In genomic region chr1:24383381-24383940, GRCh38 we compare ENCODE assay signal across 21 cellular contexts. TPM values are rescaled to one million over a fixed set of nuclear protein-coding genes. Genes with fewer than 3 reads are reported as not detected.
A peak's percentile ranks its signal among the peaks of the same experiment; 100 is the strongest.
DNase-seq lines count a peak whose midpoint lies in the region; ATAC-seq, FAIRE-seq and TF ChIP-seq lines count a peak whose summit lies in the region.
"Had no signal": no experiment of that assay in that cellular context is flagged by ENCODE, and none has a peak within 500 bp of the region (broad histone marks: within the 10 kb centered on the region; RNA-seq: fewer than 3 reads in every experiment).

No MANE protein-coding gene starts in this region.

- intact Hi-C loops in CD14-positive monocyte (cut with micrococcal nuclease), result no loop called here

- no peaks in the 10 kb centered on the region for H3K9me3 ChIP-seq in HEK293 (ENCODE audit: control insufficient read depth, insufficient read depth, low read depth, low read length)
- H3K9me3 ChIP-seq: tibial artery had no signal

- H3K4me3 ChIP-seq in HEK293 (ENCODE audit: low read depth, low read length), result no peak overlapping the region
- no peak overlapping the region for H3K4me3 ChIP-seq in brain microvascular endothelial cell (ENCODE audit: low read depth, low read length)
- H3K4me3 ChIP-seq: lung, tibial artery had no signal

- peak overlapping the region; percentile 92 to 98 (median 96) for H3K27ac Mint-ChIP-seq in CD14-positive monocyte
- H3K27ac Mint-ChIP-seq: activated naive CD8-positive, alpha-beta T cell; stimulated activated naive CD8-positive, alpha-beta T cell treated with anti-CD3 and anti-CD28 coated beads, Interleukin-15, Interleukin-2, amounts not matched to agents 100 ng/mL and 50 ng/mL, for 24 hours had no signal

- no peak overlapping the region for H3K4me3 Mint-ChIP-seq in CD14-positive monocyte
- H3K4me3 Mint-ChIP-seq: activated naive CD8-positive, alpha-beta T cell; stimulated activated naive CD8-positive, alpha-beta T cell treated with anti-CD3 and anti-CD28 coated beads, Interleukin-15, Interleukin-2, amounts not matched to agents 100 ng/mL and 50 ng/mL, for 24 hours had no signal

- CTCF ChIA-PET in HEK293 (lab: Yijun Ruan, JAX), result interaction anchor here (0.5 to 11.1 kb wide), 7 partner anchors 8 to 536 kb away, joined by 3 to 175 read pairs (median 5); partner anchors contain the start of gene NIPAL3

- peaks cover 30% of the 10 kb centered on the region for H3K4me1 Mint-ChIP-seq in CD14-positive monocyte

- no peaks in the 10 kb centered on the region for H3K4me1 ChIP-seq in HEK293 (ENCODE audit: control insufficient read depth, insufficient read depth, low read length)
- H3K4me1 ChIP-seq: tibial artery had no signal

- DNase-seq in CD14-positive monocyte (ENCODE audit: low spot score), result no peak
- no peak for DNase-seq in brain microvascular endothelial cell
- DNase-seq in mucosa of gallbladder (ENCODE audit: low spot score), result peak; percentile 0
- no peak for DNase-seq in inferior parietal cortex (ENCODE audit: extremely low spot score)
- no peak for DNase-seq in omental fat pad (ENCODE audit: low spot score)
- DNase-seq in hepatic stellate cell (ENCODE audit: low spot score), result no peak
- no peak for DNase-seq in GM19239 (ENCODE audit: insufficient read length, low spot score)
- DNase-seq: activated CD4-positive, alpha-beta T cell treated with anti-CD3 and anti-CD28 coated beads for 1 hour; cerebellar nuclear complex; kidney; NCI-H1105; NCI-H2029 treated with DMSO at 0.1 percent for 48 hours; NCI-H446 treated with DMSO at 0.1 percent for 48 hours; tibial artery had no signal

- POLR2A ChIA-PET in HEK293 (lab: Yijun Ruan, JAX), result no interaction called here

- peaks cover 3 to 12% of the 10 kb centered on the region in 2 donors for H3K36me3 Mint-ChIP-seq in CD14-positive monocyte

- no peaks in the 10 kb centered on the region for H3K27me3 Mint-ChIP-seq in CD14-positive monocyte (ENCODE audit: low read depth in 3 of 3)
- H3K27me3 Mint-ChIP-seq: activated naive CD8-positive, alpha-beta T cell; stimulated activated naive CD8-positive, alpha-beta T cell treated with anti-CD3 and anti-CD28 coated beads, Interleukin-15, Interleukin-2, amounts not matched to agents 100 ng/mL and 50 ng/mL, for 24 hours had no signal

- H3K36me3 ChIP-seq in HEK293 (ENCODE audit: control insufficient read depth in 2 of 2, insufficient read depth in 1 of 2, low read length in 2 of 2), result peaks cover 0 to 72% of the 10 kb centered on the region in 2 experiments; a peak in 1 of 3 replicates
- H3K36me3 ChIP-seq in brain microvascular endothelial cell (replicated peaks), result no peaks in the 10 kb centered on the region

- no peak for TF ChIP-seq CTCF in CD14-positive monocyte (IDR thresholded peaks at IDR 0.05)
- TF ChIP-seq CTCF in HEK293 (tag by site-specific recombination; IDR thresholded peaks at IDR 0.05), result no peak
- no peak for TF ChIP-seq CTCF in brain microvascular endothelial cell (IDR thresholded peaks at IDR 0.05; ENCODE audit: low read depth, low read length, missing control alignments)
- no peak for TF ChIP-seq CTCF in omental fat pad (IDR thresholded peaks at IDR 0.05)

- H3K27me3 ChIP-seq in brain microvascular endothelial cell (replicated peaks), result no peaks in the 10 kb centered on the region

- no peak overlapping the region for H3K27ac ChIP-seq in HEK293 (ENCODE audit: extremely low read depth, low read depth, low read length)
- peak overlapping the region; percentile 40 for H3K27ac ChIP-seq in brain microvascular endothelial cell
- H3K27ac ChIP-seq: tibial artery had no signal

- no peak for FAIRE-seq in GM19239 (lab: Jason Lieb, UNC)
- FAIRE-seq: astrocyte, kidney, TTC549 had no signal

- H3K9me3 Mint-ChIP-seq in CD14-positive monocyte, result no peaks in the 10 kb centered on the region
- H3K9me3 Mint-ChIP-seq: activated T-cell treated with anti-CD3 and anti-CD28 coated beads, Interleukin-2, amount 50 U/mL, for 72 hours; stimulated activated naive CD8-positive, alpha-beta T cell treated with anti-CD3 and anti-CD28 coated beads, Interleukin-15, Interleukin-2, amounts not matched to agents 100 ng/mL and 50 ng/mL, for 24 hours had no signal

- ATAC-seq in omental fat pad (ENCODE audit: low FRiP score), result no peak

- in situ Hi-C loops in brain microvascular endothelial cell (cut with HindIII; ENCODE audit: low pct_ligation_motif_present, low sequenced_read_pairs), result no loop called here

TF ChIP-seq in HEK293, 187 proteins besides CTCF, POLR2A, EP300 and RAD21:
- TF ChIP-seq ZBTB1 (tag by site-specific recombination; IDR thresholded peaks at IDR 0.05) (no peak), SP7 (tag by site-specific recombination; IDR thresholded peaks at IDR 0.05) (peak; percentile 59), ZNF10 (tag by site-specific recombination; IDR thresholded peaks at IDR 0.05) (no peak)

RNA-seq across cellular contexts. Expression of gene STPG1, which starts 30.1 kb away (rescaled TPM):
- polyA plus RNA-seq in CD14-positive monocyte, result under 1 TPM; 0.60 to 0.85 TPM
- 10.8 TPM for total RNA-seq in mucosa of gallbladder
- 1 to 10 TPM; 2.2 to 5.1 (median 3.5) TPM for total RNA-seq in omental fat pad

RNA-seq across cellular contexts. Expression of gene NIPAL3, which starts 32.1 kb away (rescaled TPM):
- polyA plus RNA-seq in CD14-positive monocyte, result 1 to 10 TPM; 6.6 to 9.6 TPM
- total RNA-seq in mucosa of gallbladder, result 57.4 TPM
- total RNA-seq in omental fat pad, result 10 to 100 TPM; 17.8 to 38.0 (median 27.0) TPM
